In genomic region chr6:122751291-122751690, GRCh38 we compare ENCODE assay signal across 11 cellular contexts. TPM values are rescaled to one million over a fixed set of nuclear protein-coding genes. Genes with fewer than 3 reads are reported as not detected.
A peak's percentile ranks its signal among the peaks of the same experiment; 100 is the strongest.
DNase-seq lines count a peak whose midpoint lies in the region; ATAC-seq and TF ChIP-seq lines count a peak whose summit lies in the region.
"Had no signal": no experiment of that assay in that cellular context is flagged by ENCODE, and none has a peak within 500 bp of the region (broad histone marks: within the 10 kb centered on the region; RNA-seq: fewer than 3 reads in every experiment).

No MANE protein-coding gene starts in this region.

- DNase-seq in CD4-positive, alpha-beta T cell = no peak
- DNase-seq in GM19238 (ENCODE audit: insufficient read length, low spot score) = peak; percentile 6
- DNase-seq in DMS114 treated with DMSO at 0.1 percent for 48 hours (lab: John Stamatoyannopoulos, UW; ENCODE audit: unreplicated experiment) = no peak
- no peak for DNase-seq in NOMO-1 treated with dmso at 0.1 percent for 144 hours (lab: John Stamatoyannopoulos, UW; ENCODE audit: unreplicated experiment)
- DNase-seq in HK-2 (ENCODE audit: unreplicated experiment) = no peak
- no peak for DNase-seq in GDM1 (lab: John Stamatoyannopoulos, UW)
- DNase-seq: glutamatergic neuron, occipital lobe had no signal

- no peak overlapping the region for H3K4me3 ChIP-seq in OCI-LY3 (ENCODE audit: low read length)
- H3K4me3 ChIP-seq: SK-N-MC had no signal

- H3K27ac ChIP-seq in CD4-positive, alpha-beta T cell (ENCODE audit: low read depth, low read length) = no peak overlapping the region
- no peak overlapping the region for H3K27ac ChIP-seq in OCI-LY3 (ENCODE audit: low read length)

- no peaks in the 10 kb centered on the region for H3K27me3 Mint-ChIP-seq in CD4-positive, alpha-beta T cell

- no peaks in the 10 kb centered on the region for H3K9me3 ChIP-seq in CD4-positive, alpha-beta T cell (ENCODE audit: control insufficient read depth, low read length)
- no peaks in the 10 kb centered on the region for H3K9me3 ChIP-seq in OCI-LY3 (ENCODE audit: insufficient read depth, low read length)

- intact Hi-C loops in CD4-positive, alpha-beta T cell (cut with DNase I, micrococcal nuclease) = no loop called here

- no peaks in the 10 kb centered on the region for H3K79me2 ChIP-seq in OCI-LY3 (ENCODE audit: low read length)

- peaks cover 21% of the 10 kb centered on the region for H3K4me1 Mint-ChIP-seq in CD4-positive, alpha-beta T cell (ENCODE audit: low read depth)

- no peak for TF ChIP-seq CTCF in CD4-positive, alpha-beta T cell (IDR thresholded peaks at IDR 0.05)
- no peak for TF ChIP-seq CTCF in OCI-LY3 (IDR thresholded peaks at IDR 0.05; ENCODE audit: low read depth, low read length)

- no peak for ATAC-seq in CD4-positive, alpha-beta T cell (ENCODE audit: poor library complexity)
- peak; percentile 86 for ATAC-seq in HG02938 (IDR thresholded peaks at IDR 0.05; ENCODE audit: unreplicated experiment)

- no peaks in the 10 kb centered on the region for H3K36me3 ChIP-seq in OCI-LY3 (replicated peaks; ENCODE audit: low read depth, low read length)

- H4K20me1 ChIP-seq in OCI-LY3 (ENCODE audit: insufficient read depth, low read length) = no peaks in the 10 kb centered on the region

- POLR2A ChIA-PET in CD4-positive, alpha-beta T cell (lab: Charles Lee) = interaction anchor here (0.7 kb wide), 1 partner anchor 26 kb away, joined by 3 read pairs; no protein-coding TSS in a partner anchor

- no peak overlapping the region for H3K4me3 Mint-ChIP-seq in CD4-positive, alpha-beta T cell

- H3K36me3 Mint-ChIP-seq in CD4-positive, alpha-beta T cell (ENCODE audit: low read depth) = no peaks in the 10 kb centered on the region

- CTCF ChIA-PET in CD4-positive, alpha-beta T cell (lab: Charles Lee) = no interaction called here

- H2AFZ ChIP-seq in OCI-LY3 (ENCODE audit: low read depth, low read length) = no peak overlapping the region

- H3K9me3 Mint-ChIP-seq in CD4-positive, alpha-beta T cell = no peaks in the 10 kb centered on the region

- peaks cover 8% of the 10 kb centered on the region; the same call in 1 of the 2 replicates for H3K4me1 ChIP-seq in OCI-LY3 (ENCODE audit: low read length)

- H3K9ac ChIP-seq in OCI-LY3 (ENCODE audit: low read length) = no peak overlapping the region

- no peaks in the 10 kb centered on the region for H3K27me3 ChIP-seq in CD4-positive, alpha-beta T cell (ENCODE audit: control insufficient read depth, insufficient read depth, low read length)
- H3K27me3 ChIP-seq in OCI-LY3 (ENCODE audit: low read depth, low read length) = no peaks in the 10 kb centered on the region

- peak overlapping the region; percentile 17; the same call in 1 of the 2 replicates for H3K4me2 ChIP-seq in OCI-LY3 (ENCODE audit: low read length)

- H3K27ac Mint-ChIP-seq in CD4-positive, alpha-beta T cell = peak overlapping the region; percentile 12

RNA-seq across cellular contexts. Expression of gene FABP7, which starts 28.2 kb away (rescaled TPM):
- total RNA-seq in CD4-positive, alpha-beta T cell = not detected

RNA-seq across cellular contexts. Expression of gene SMPDL3A, which starts 37.8 kb away (rescaled TPM):
- under 1 TPM; 0.22 to 0.52 TPM for total RNA-seq in CD4-positive, alpha-beta T cell
